26 cellular contexts compared by ENCODE assay signal in genomic region chr15:60773893-60774292, GRCh38.
A peak's percentile ranks its signal among the peaks of the same experiment; 100 is the strongest.
DNase-seq lines count a peak whose midpoint lies in the region; ATAC-seq, FAIRE-seq and TF ChIP-seq lines count a peak whose summit lies in the region.
"Had no signal": no experiment of that assay in that cellular context is flagged by ENCODE, and none has a peak within 500 bp of the region (broad histone marks: within the 10 kb centered on the region; RNA-seq: fewer than 3 reads in every experiment).

No MANE protein-coding gene starts in this region.

- dilution Hi-C loops in IMR-90 (cut with HindIII; ENCODE audit: low sequenced_read_pairs, unreplicated experiment) = no loop called here

- H3K4me2 ChIP-seq in IMR-90 (ENCODE audit: low read depth, low read length) (no peak overlapping the region), H1 (ENCODE audit: insufficient read depth in 1 of 2, low read depth in 2 of 2, low read length in 2 of 2) (no peak overlapping the region), GM23248 (ENCODE audit: unreplicated experiment) (no peak overlapping the region)

- H3K23me2 ChIP-seq in H1 (ENCODE audit: low read depth, low read length) = no peaks in the 10 kb centered on the region; the same call in 1 of the 2 replicates

- ATAC-seq in activated CD4-positive, alpha-beta T cell treated with anti-CD3 and anti-CD28 coated beads for 36 hours = no peak
- ATAC-seq in IMR-90 (ENCODE audit: low read depth) = no peak
- ATAC-seq: CD8-positive, alpha-beta T cell had no signal

- no peak overlapping the region for H2BK15ac ChIP-seq in IMR-90 (ENCODE audit: low read depth, low read length)
- no peak overlapping the region for H2BK15ac ChIP-seq in H1 (ENCODE audit: low read length)

- no peak overlapping the region for H4K91ac ChIP-seq in IMR-90 (ENCODE audit: insufficient read depth, low read depth, low read length)
- peak overlapping the region; percentile 46 for H4K91ac ChIP-seq in H1 (replicated peaks; ENCODE audit: insufficient read length, low read length)

- POLR2A ChIA-PET in activated CD4-positive, alpha-beta T cell treated with anti-CD3 and anti-CD28 coated beads for 36 hours (lab: Charles Lee) = no interaction called here
- POLR2A ChIA-PET in IMR-90 (lab: Charles Lee; ENCODE audit: unreplicated experiment) (no interaction called here), H1 (lab: Charles Lee; ENCODE audit: partially characterized antibody) (no interaction called here)

- H3K36me3 Mint-ChIP-seq in activated CD4-positive, alpha-beta T cell treated with anti-CD3 and anti-CD28 coated beads for 36 hours (ENCODE audit: low read depth) = no peaks in the 10 kb centered on the region
- H3K36me3 Mint-ChIP-seq in osteocyte (ENCODE audit: unreplicated experiment) = peaks cover 2% of the 10 kb centered on the region
- H3K36me3 Mint-ChIP-seq: CD8-positive, alpha-beta T cell had no signal

- in situ Hi-C loops in IMR-90 (cut with MboI; ENCODE audit: low sequenced_read_pairs) = no loop called here
- in situ Hi-C loops in GM23248 (cut with MboI) = no loop called here

- no peaks in the 10 kb centered on the region for H3K9me1 ChIP-seq in IMR-90 (ENCODE audit: insufficient read depth, low read length)

- no peak for TF ChIP-seq EP300 in H1 (IDR thresholded peaks at IDR 0.05; ENCODE audit: borderline replicate concordance in 1 of 2, low read depth in 2 of 2, low read length in 2 of 2)

- H2BK120ac ChIP-seq in IMR-90 (ENCODE audit: low read depth, low read length) (no peak overlapping the region), H1 (replicated peaks; ENCODE audit: low read depth, low read length) (no peak overlapping the region)

- H3K9ac ChIP-seq in IMR-90 (ENCODE audit: low read depth, low read length) (no peak overlapping the region), H1 (replicated peaks in 1 of 4; ENCODE audit: extremely low read depth in 1 of 4, low read depth in 3 of 4, low read length in 3 of 4) (no peak overlapping the region), GM23248 (no peak overlapping the region)

- CTCF ChIA-PET in activated CD4-positive, alpha-beta T cell treated with anti-CD3 and anti-CD28 coated beads for 36 hours (lab: Charles Lee) = interaction anchor here (0.7 kb wide), 1 partner anchor 217 kb away, joined by 3 read pairs; no protein-coding TSS in a partner anchor
- CTCF ChIA-PET in IMR-90 (lab: Yijun Ruan, JAX) = interaction anchor here (1.0 kb wide), 1 partner anchor 14 kb away, joined by 3 read pairs; no protein-coding TSS in a partner anchor
- CTCF ChIA-PET in H1 (lab: Charles Lee; ENCODE audit: partially characterized antibody) = interaction anchor here (1.4 to 5.4 kb wide), 2 partner anchors 10 to 15 kb away, joined by 3 to 38 read pairs; no protein-coding TSS in a partner anchor

- intact Hi-C loops in activated CD4-positive, alpha-beta T cell treated with anti-CD3 and anti-CD28 coated beads for 36 hours (cut with DNase I, micrococcal nuclease) = loop anchor here in 1 of 2 experiments (2.0 kb wide), 1 partner anchor 53 kb away; no protein-coding TSS in a partner anchor
- intact Hi-C loops in IMR-90 (cut with micrococcal nuclease) (no loop called here), posterior vena cava (cut with DNase I) (no loop called here)

- no peaks in the 10 kb centered on the region for H3K9me3 ChIP-seq in IMR-90 (ENCODE audit: control insufficient read depth, insufficient read depth, low read length)
- H3K9me3 ChIP-seq in H1 (ENCODE audit: insufficient read depth in 2 of 2, low read depth in 1 of 2, low read length in 1 of 2) = no peaks in the 10 kb centered on the region
- H3K9me3 ChIP-seq in GM23248 (ENCODE audit: low read depth) = no peaks in the 10 kb centered on the region
- H3K9me3 ChIP-seq: Caco-2 had no signal

- H3K79me1 ChIP-seq in IMR-90 (ENCODE audit: low read depth in 1 of 2, low read length in 2 of 2) (no peaks in the 10 kb centered on the region), H1 (ENCODE audit: low read depth, low read length) (no peaks in the 10 kb centered on the region; the same call in 1 of the 2 replicates)

- no peaks in the 10 kb centered on the region for H3K27me3 Mint-ChIP-seq in activated CD4-positive, alpha-beta T cell treated with anti-CD3 and anti-CD28 coated beads for 36 hours
- no peaks in the 10 kb centered on the region for H3K27me3 Mint-ChIP-seq in osteocyte (ENCODE audit: unreplicated experiment)
- H3K27me3 Mint-ChIP-seq: B cell had no signal

- H2BK20ac ChIP-seq in IMR-90 (ENCODE audit: low read depth, low read length) (no peak overlapping the region), H1 (ENCODE audit: low read length) (no peak overlapping the region)

- FAIRE-seq in H1 (lab: Jason Lieb, UNC) = no peak
- FAIRE-seq: GM12892, GM19239, RCC 7860 had no signal

- H3K23ac ChIP-seq in IMR-90 (ENCODE audit: low read depth, low read length) (no peak overlapping the region), H1 (ENCODE audit: insufficient read length) (no peak overlapping the region)

- 72% methylated on average over 5 of the region's 6 CpGs; no CpG with 5 or more reads in 1 of the 2 experiments for WGBS in IMR-90 (ENCODE audit: extremely low coverage in 2 of 2, insufficient read length in 1 of 2), 2 experiments
- WGBS in H1 (ENCODE audit: extremely low coverage in 1 of 2, insufficient coverage in 1 of 2, insufficient read length in 1 of 2, insufficient replicate concordance in 2 of 2, low coverage in 1 of 2, low lambda C conversion rate in 2 of 2, missing lambda C conversion rate in 1 of 2), 2 experiments = 83% methylated on average over 6 of the region's 6 CpGs; no CpG with 5 or more reads in 1 of the 2 experiments
- 71 to 85% methylated on average over 6 of the region's 6 CpGs for WGBS in GM23248 (ENCODE audit: low coverage in 1 of 2, low lambda C conversion rate in 2 of 2, missing lambda C conversion rate in 2 of 2), 2 experiments

- H4K20me1 ChIP-seq in IMR-90 (ENCODE audit: insufficient read depth, low read length) (no peaks in the 10 kb centered on the region), H1 (replicated peaks in 1 of 2; ENCODE audit: control insufficient read depth in 1 of 2, insufficient read depth in 2 of 2, low read length in 2 of 2) (no peaks in the 10 kb centered on the region), GM23248 (ENCODE audit: insufficient read depth) (no peaks in the 10 kb centered on the region)

- no peak overlapping the region for H2AK5ac ChIP-seq in IMR-90 (ENCODE audit: low read depth, low read length)
- no peak overlapping the region for H2AK5ac ChIP-seq in H1 (ENCODE audit: low read depth, low read length)

- H3K4me3 Mint-ChIP-seq in activated CD4-positive, alpha-beta T cell treated with anti-CD3 and anti-CD28 coated beads for 36 hours = no peak overlapping the region
- no peak overlapping the region for H3K4me3 Mint-ChIP-seq in osteocyte (ENCODE audit: unreplicated experiment)
- H3K4me3 Mint-ChIP-seq: B cell; CD8-positive, alpha-beta T cell had no signal

- H3F3A ChIP-seq in GM23248 (ENCODE audit: insufficient read depth) = no peaks in the 10 kb centered on the region

- H4K5ac ChIP-seq in IMR-90 (ENCODE audit: low read depth, low read length) = no peak overlapping the region
- no peak overlapping the region for H4K5ac ChIP-seq in H1 (ENCODE audit: insufficient read length, low read depth, low read length)

- H3K4me1 ChIP-seq in IMR-90 (ENCODE audit: control insufficient read depth, insufficient read depth, low read length) (no peaks in the 10 kb centered on the region), H1 (replicated peaks in 1 of 4; ENCODE audit: control insufficient read depth in 3 of 4, insufficient read depth in 4 of 4, low read length in 3 of 4) (peaks cover 0 to 14% (median 6%) of the 10 kb centered on the region in 4 experiments; a peak in 4 of 7 replicates), GM23248 (ENCODE audit: insufficient read depth) (0 out of 2 replicates have a peak, but pooled peaks cover 6% of the 10 kb centered on the region)
- H3K4me1 ChIP-seq: Caco-2 had no signal

- H3K4me3 ChIP-seq in IMR-90 (ENCODE audit: insufficient read depth, low read depth, low read length) = no peak overlapping the region
- no peak overlapping the region for H3K4me3 ChIP-seq in H1 (ENCODE audit: extremely low read depth in 1 of 4, insufficient read depth in 2 of 4, low read depth in 3 of 4, low read length in 4 of 4)
- no peak overlapping the region for H3K4me3 ChIP-seq in GM23248

- no TSS peak for BruUV-seq in IMR-90 (replicated peaks; lab: Mats Ljungman, UMichigan)

- no peak for TF ChIP-seq RAD21 in IMR-90 (IDR thresholded peaks at IDR 0.05; ENCODE audit: low read length)
- TF ChIP-seq RAD21 in H1 (IDR thresholded peaks at IDR 0.05 in 1 of 2, conservative IDR thresholded peaks at IDR 0.05 in 1 of 2; ENCODE audit: low read depth in 2 of 2, low read length in 2 of 2) = no peak

- no peak overlapping the region for H3K18ac ChIP-seq in IMR-90 (ENCODE audit: low read depth, low read length)
- no peak overlapping the region for H3K18ac ChIP-seq in H1 (ENCODE audit: extremely low read depth, low read length)

- H3K14ac ChIP-seq in IMR-90 (replicated peaks; ENCODE audit: low read depth, low read length) (no peak overlapping the region), H1 (ENCODE audit: insufficient read length) (no peak overlapping the region)

- peak overlapping the region; percentile 53 for H3K27ac Mint-ChIP-seq in activated CD4-positive, alpha-beta T cell treated with anti-CD3 and anti-CD28 coated beads for 36 hours
- no peak overlapping the region for H3K27ac Mint-ChIP-seq in osteocyte (ENCODE audit: unreplicated experiment)
- H3K27ac Mint-ChIP-seq: B cell; CD8-positive, alpha-beta T cell had no signal

- H2BK12ac ChIP-seq in H1 (ENCODE audit: low read depth, low read length) = peak overlapping the region; percentile 20; the same call in 1 of the 2 replicates

- H3K9me3 Mint-ChIP-seq in activated CD4-positive, alpha-beta T cell treated with anti-CD3 and anti-CD28 coated beads for 36 hours (ENCODE audit: low read depth) = no peaks in the 10 kb centered on the region
- H3K9me3 Mint-ChIP-seq in osteocyte (ENCODE audit: unreplicated experiment) = no peaks in the 10 kb centered on the region
- H3K9me3 Mint-ChIP-seq: CD8-positive, alpha-beta T cell had no signal

- H2BK5ac ChIP-seq in IMR-90 (ENCODE audit: low read depth, low read length, poor library complexity, severe bottlenecking) (no peak overlapping the region), H1 (ENCODE audit: low read depth, low read length) (no peak overlapping the region)

- H3K4ac ChIP-seq in IMR-90 (ENCODE audit: low read depth, low read length) = no peak overlapping the region
- H3K4ac ChIP-seq in H1 (replicated peaks; ENCODE audit: insufficient read length, low read depth, low read length) = no peak overlapping the region

- TF ChIP-seq POLR2A in IMR-90 (IDR thresholded peaks at IDR 0.05; ENCODE audit: low read depth, low read length) = no peak
- no peak for TF ChIP-seq POLR2A in H1 (IDR thresholded peaks at IDR 0.05; ENCODE audit: control extremely low read depth in 1 of 2, low read depth in 2 of 2, low read length in 2 of 2)

- peaks cover 59% of the 10 kb centered on the region for H3K4me1 Mint-ChIP-seq in activated CD4-positive, alpha-beta T cell treated with anti-CD3 and anti-CD28 coated beads for 36 hours
- peaks cover 3% of the 10 kb centered on the region for H3K4me1 Mint-ChIP-seq in osteocyte (ENCODE audit: unreplicated experiment)

- H4K8ac ChIP-seq in IMR-90 (ENCODE audit: low read depth in 2 of 2, low read length in 2 of 2) = no peak overlapping the region
- no peak overlapping the region; the same call in 1 of the 2 replicates for H4K8ac ChIP-seq in H1 (ENCODE audit: extremely low read depth, insufficient read depth, low read length)

- no peak overlapping the region for H2AK9ac ChIP-seq in IMR-90 (replicated peaks; ENCODE audit: low read depth, low read length, poor library complexity)

- H3K56ac ChIP-seq in IMR-90 (ENCODE audit: extremely low read depth, insufficient read depth, low read length) = no peak overlapping the region
- H3K56ac ChIP-seq in H1 (replicated peaks; ENCODE audit: insufficient read length, low read depth, low read length) = no peak overlapping the region

- DNase-seq in activated CD4-positive, alpha-beta T cell treated with anti-CD3 and anti-CD28 coated beads for 36 hours = no peak
- DNase-seq in activated CD4-positive, alpha-beta T cell treated with anti-CD3 and anti-CD28 coated beads for 1 hour = no peak
- peak; percentile 38 for DNase-seq in IMR-90
- no peak for DNase-seq in H1 (ENCODE audit: low read depth in 1 of 2, low spot score in 2 of 2)
- DNase-seq in osteocyte (ENCODE audit: extremely low spot score, unreplicated experiment) = peak; percentile 44
- DNase-seq in cerebellar cortex (ENCODE audit: low spot score) = no peak
- DNase-seq in posterior vena cava (ENCODE audit: low spot score) = no peak
- DNase-seq in GM23248 = no peak
- DNase-seq: Caco-2; CD8-positive, alpha-beta T cell; DMS79 treated with DMSO at 0.1 percent for 48 hours; H7; Kasumi-1; NCI-H1105 treated with DMSO at 0.1 percent for 48 hours; NCI-H146; NCI-H1930; NCI-H2107; NCI-H524; NCI-H774; SIG-M5 had no signal

- H3K27me3 ChIP-seq in IMR-90 (ENCODE audit: control insufficient read depth, insufficient read depth, low read length) (peaks cover 4% of the 10 kb centered on the region; the same call in 1 of the 2 replicates), H1 (replicated peaks in 1 of 4; ENCODE audit: control insufficient read depth in 3 of 4, extremely low read depth in 1 of 4, insufficient read depth in 3 of 4, low read length in 3 of 4) (no peaks in the 10 kb centered on the region), GM23248 (replicated peaks; ENCODE audit: insufficient read depth) (no peaks in the 10 kb centered on the region)

- H3K9me2 ChIP-seq in GM23248 (ENCODE audit: insufficient read depth) = no peaks in the 10 kb centered on the region

- no peak overlapping the region for H3K27ac ChIP-seq in IMR-90 (ENCODE audit: insufficient read depth, low read length)
- no peak overlapping the region for H3K27ac ChIP-seq in H1 (ENCODE audit: low read depth, low read length)
- H3K27ac ChIP-seq in GM23248 = no peak overlapping the region
- H3K27ac ChIP-seq: 22Rv1, C4-2B had no signal

- H3K36me3 ChIP-seq in IMR-90 (ENCODE audit: control insufficient read depth, insufficient read depth, low read length) = no peaks in the 10 kb centered on the region
- H3K36me3 ChIP-seq in H1 (ENCODE audit: control insufficient read depth in 2 of 4, insufficient read depth in 4 of 4, low read length in 3 of 4) = no peaks in the 10 kb centered on the region
- H3K36me3 ChIP-seq in GM23248 (ENCODE audit: low read depth) = no peaks in the 10 kb centered on the region

- H3K79me2 ChIP-seq in H1 (ENCODE audit: control insufficient read depth in 1 of 2, insufficient read depth in 2 of 2, low read length in 2 of 2) (no peaks in the 10 kb centered on the region), GM23248 (ENCODE audit: insufficient read depth) (no peaks in the 10 kb centered on the region)

- H2AFZ ChIP-seq in IMR-90 (replicated peaks; ENCODE audit: low read length, poor library complexity) (no peak overlapping the region), H1 (ENCODE audit: low read length) (no peak overlapping the region), GM23248 (no peak overlapping the region)

- TF ChIP-seq CTCF in IMR-90 (conservative IDR thresholded peaks at IDR 0.05; ENCODE audit: low read depth, low read length) (no peak), H1 (IDR thresholded peaks at IDR 0.05; ENCODE audit: control extremely low read depth in 1 of 3, insufficient read depth in 1 of 3, low read depth in 1 of 3, low read length in 3 of 3) (no peak), osteocyte (IDR thresholded peaks at IDR 0.05) (no peak)

Comparison
In these comparisons a context has a peak if more than half of its experiments do, and no peak if none do; other contexts are left out.
1. DNase-seq: peak in IMR-90 (single experiment) and osteocyte (single experiment); none in activated CD4-positive, alpha-beta T cell treated with anti-CD3 and anti-CD28 coated beads for 36 hours (single experiment), activated CD4-positive, alpha-beta T cell treated with anti-CD3 and anti-CD28 coated beads for 1 hour (single experiment), H1 (0 of 2), cerebellar cortex (single experiment), posterior vena cava (single experiment) and GM23248 (single experiment).